In genomic region chr2:28583899-28584553, GRCh38 we compare ENCODE assay signal across 8 cellular contexts.
DNase-seq lines count a peak whose midpoint lies in the region; ATAC-seq and TF ChIP-seq lines count a peak whose summit lies in the region.

No MANE protein-coding gene starts in this region.

- TF ChIP-seq CTCF in AG04449 (IDR thresholded peaks at IDR 0.05; ENCODE audit: insufficient read depth, low read length, missing control alignments) = no peak
- TF ChIP-seq CTCF in HCT116 (IDR thresholded peaks at IDR 0.05 in 2 of 3, conservative IDR thresholded peaks at IDR 0.05 in 1 of 3; ENCODE audit: borderline replicate concordance in 1 of 3, insufficient read depth in 1 of 3, low read depth in 2 of 3, low read length in 2 of 3) = no peak

- H4K20me1 ChIP-seq in HCT116 (ENCODE audit: insufficient read depth) = no peaks in the 10 kb centered on the region

- CTCF ChIA-PET in AG04449 (lab: Yijun Ruan, JAX) = interaction anchor here (0.7 to 11.1 kb wide), 7 partner anchors 11 to 318 kb away, joined by 3 to 152 read pairs (median 4); no protein-coding TSS in a partner anchor
- CTCF ChIA-PET in HCT116 (lab: Charles Lee) = interaction anchor here (2.6 to 4.4 kb wide), 2 partner anchors 10 to 17 kb away, joined by 10 to 33 read pairs; no protein-coding TSS in a partner anchor

- no peak for TF ChIP-seq POLR2A in HCT116 (IDR thresholded peaks at IDR 0.05; ENCODE audit: borderline replicate concordance, extremely low read depth, insufficient read depth, insufficient read length)

- H3K9me2 ChIP-seq in HCT116 (ENCODE audit: insufficient read depth) = no peaks in the 10 kb centered on the region

- no peaks in the 10 kb centered on the region for H3K36me3 ChIP-seq in HCT116 (ENCODE audit: control insufficient read depth in 1 of 2, insufficient read depth in 2 of 2, low read length in 2 of 2)

- RAD21 ChIA-PET in HCT116 (lab: Charles Lee; ENCODE audit: low non-redundant PET in 1 of 2, low total read pairs in 2 of 2, uncharacterized antibody in 2 of 2, unreplicated experiment in 2 of 2) = interaction anchor here in 1 of 2 experiments (0.9 kb wide), 1 partner anchor 17 kb away, joined by 5 read pairs; no protein-coding TSS in a partner anchor

- intact Hi-C loops in HCT116 (cut with micrococcal nuclease) = no loop called here

- DNase-seq in AG04449 (ENCODE audit: low read depth, low spot score) = peak; percentile 55
- peak; percentile 80 for DNase-seq in HCT116 (ENCODE audit: low read depth, low spot score)
- DNase-seq in SKM-1 (lab: John Stamatoyannopoulos, UW; ENCODE audit: unreplicated experiment) = peak; percentile 19
- DNase-seq in amygdala (lab: John Stamatoyannopoulos, UW) = peak in 41 of 56 donors; percentile 6 to 92 (median 48)
- DNase-seq in hepatic stellate cell (ENCODE audit: low spot score) = peak; percentile 96
- DNase-seq in stimulated activated CD4-positive, alpha-beta T cell treated with anti-CD3 and anti-CD28 coated beads, Interleukin-12 subunit alpha, Interleukin-12 subunit beta, amount 100 ng/mL, for 4 hours = peak; percentile 66

- no TSS peak for BruUV-seq in HCT116 (replicated peaks; lab: Mats Ljungman, UMichigan)

- H3K27me3 ChIP-seq in HCT116 (ENCODE audit: insufficient read depth, low read length) = no peaks in the 10 kb centered on the region

- H3K27ac ChIP-seq in HCT116 (ENCODE audit: low read depth, low read length) = peak overlapping the region; percentile 63

- peak overlapping the region; percentile 56 for H3K9ac ChIP-seq in HCT116 (ENCODE audit: low read length)

- ATAC-seq in HCT116 (peak; percentile 89), GM19395 (IDR thresholded peaks at IDR 0.05; ENCODE audit: unreplicated experiment) (no peak), GM19455 (IDR thresholded peaks at IDR 0.05; ENCODE audit: unreplicated experiment) (no peak)

- peak overlapping the region; percentile 83 for H2AFZ ChIP-seq in HCT116 (ENCODE audit: low read depth, low read length, poor library complexity, severe bottlenecking)

- POLR2A ChIA-PET in AG04449 (lab: Yijun Ruan, JAX) = interaction anchor here (0.8 to 1.4 kb wide), 4 partner anchors 10 to 168 kb away, joined by 4 to 5 read pairs (median 4); partner anchors contain the start of gene PPP1CB
- POLR2A ChIA-PET in HCT116 (lab: Charles Lee) = interaction anchor here (0.5 to 2.0 kb wide), 4 partner anchors 11 to 312 kb away, joined by 3 to 8 read pairs (median 4); partner anchors contain the start of gene PPP1CB

- H3K79me2 ChIP-seq in HCT116 (ENCODE audit: insufficient read depth, low read length) = no peaks in the 10 kb centered on the region

- H3K4me2 ChIP-seq in HCT116 (ENCODE audit: low read length) = peak overlapping the region; percentile 82

- TF ChIP-seq RAD21 in HCT116 (IDR thresholded peaks at IDR 0.05; ENCODE audit: low read depth) = 0 out of 2 replicates have a peak, but pooled peaks have one; percentile 17

- H3K9me3 ChIP-seq in HCT116 (ENCODE audit: control insufficient read depth in 1 of 2, insufficient read depth in 1 of 2, low read depth in 1 of 2, low read length in 2 of 2) = no peaks in the 10 kb centered on the region

- peak overlapping the region; percentile 36 for H3K4me3 ChIP-seq in AG04449 (ENCODE audit: low read depth, low read length)
- H3K4me3 ChIP-seq in HCT116 (replicated peaks in 1 of 2; ENCODE audit: low read depth in 1 of 2, low read length in 2 of 2) = peak overlapping the region; percentile 21 to 49

- H3K4me1 ChIP-seq in HCT116 (ENCODE audit: control insufficient read depth in 1 of 2, insufficient read depth in 2 of 2, low read length in 2 of 2) = peaks cover 17 to 51% of the 10 kb centered on the region in 2 experiments

TF ChIP-seq in HCT116, 20 proteins besides CTCF, POLR2A, EP300 and RAD21:
- no peak for TF ChIP-seq EZH2phosphoT487 (IDR thresholded peaks at IDR 0.05; ENCODE audit: borderline replicate concordance)
- no peak for TF ChIP-seq REST (IDR thresholded peaks at IDR 0.05; ENCODE audit: low read depth)
- peak; percentile 91 for TF ChIP-seq SIN3A (IDR thresholded peaks at IDR 0.05; ENCODE audit: low read depth)
- peak; percentile 8 for TF ChIP-seq ZBTB33 (IDR thresholded peaks at IDR 0.05; ENCODE audit: extremely low read depth, insufficient replicate concordance, low read length)
- no peak for TF ChIP-seq YY1 (IDR thresholded peaks at IDR 0.05; ENCODE audit: extremely low read depth, insufficient replicate concordance, low read depth, low read length)
- TF ChIP-seq SP1 (IDR thresholded peaks at IDR 0.05; ENCODE audit: low read depth) = peak; percentile 94
- TF ChIP-seq ELF1 (IDR thresholded peaks at IDR 0.05; ENCODE audit: borderline replicate concordance, low read depth) = no peak
- TF ChIP-seq SRF (IDR thresholded peaks at IDR 0.05; ENCODE audit: low read depth) = peak; percentile 80
- TF ChIP-seq EZH2 (IDR thresholded peaks at IDR 0.05) = no peak
- peak; percentile 40 for TF ChIP-seq TCF7L2 (IDR thresholded peaks at IDR 0.05; ENCODE audit: borderline replicate concordance, extremely low read depth, insufficient read depth, insufficient read length)
- no peak for TF ChIP-seq ZFX (IDR thresholded peaks at IDR 0.05)
- peak; percentile 87 for TF ChIP-seq EGR1 (IDR thresholded peaks at IDR 0.05; ENCODE audit: low read depth)
- peak; percentile 96 for TF ChIP-seq JUND (IDR thresholded peaks at IDR 0.05)
- no peak for TF ChIP-seq ZNF274 (IDR thresholded peaks at IDR 0.05; ENCODE audit: low read depth, low read length)
- peak; percentile 98 for TF ChIP-seq FOSL1 (IDR thresholded peaks at IDR 0.05; ENCODE audit: low read depth)
- TF ChIP-seq MAX (IDR thresholded peaks at IDR 0.05) = peak; percentile 92
- no peak for TF ChIP-seq ATF3 (IDR thresholded peaks at IDR 0.05)
- peak; percentile 53 for TF ChIP-seq CEBPB (IDR thresholded peaks at IDR 0.05; ENCODE audit: low read depth)
- TF ChIP-seq CBX3 (IDR thresholded peaks at IDR 0.05; ENCODE audit: low read depth) = peak; percentile 93
- TF ChIP-seq POLR2AphosphoS5 (IDR thresholded peaks at IDR 0.05; ENCODE audit: low read depth, low read length) = peak; percentile 40; the same call in 1 of the 2 replicates

Comparison
In these comparisons a context has a peak if more than half of its experiments do, and no peak if none do; other contexts are left out.
1. DNase-seq: peak in every context shown above with its lines; median percentile 96 in hepatic stellate cell; 80 in HCT116; 66 in stimulated activated CD4-positive, alpha-beta T cell treated with anti-CD3 and anti-CD28 coated beads, Interleukin-12 subunit alpha, Interleukin-12 subunit beta, amount 100 ng/mL, for 4 hours; 55 in AG04449; 48 in amygdala; 19 in SKM-1.